12 cellular contexts compared by ENCODE assay signal in genomic region chr19:44476559-44477408, GRCh38. TPM values are rescaled to one million over a fixed set of nuclear protein-coding genes. Genes with fewer than 3 reads are reported as not detected.
DNase-seq lines count a peak whose midpoint lies in the region; ATAC-seq and TF ChIP-seq lines count a peak whose summit lies in the region.
"Had no signal": no experiment of that assay in that cellular context is flagged by ENCODE, and none has a peak within 500 bp of the region (broad histone marks: within the 10 kb centered on the region; RNA-seq: fewer than 3 reads in every experiment).

No MANE protein-coding gene starts in this region.

- ATAC-seq in GM21447 (IDR thresholded peaks at IDR 0.05; ENCODE audit: unreplicated experiment): no peak

- in situ Hi-C loops in SK-MEL-5 (cut with HindIII; ENCODE audit: low pct_unique_long_range_greater_than_20kb, low sequenced_read_pairs): no loop called here

- TF ChIP-seq POLR2A in spleen (IDR thresholded peaks at IDR 0.05): no peak

- TF ChIP-seq CTCF in fibroblast of pulmonary artery (IDR thresholded peaks at IDR 0.05; ENCODE audit: low read length, missing control alignments) (no peak), spleen (IDR thresholded peaks at IDR 0.05 in 8 of 11, conservative IDR thresholded peaks at IDR 0.05 in 3 of 11) (no peak)

- DNase-seq in A172 (ENCODE audit: low spot score) (peak; percentile 19), DMS53 (lab: John Stamatoyannopoulos, UW) (peak; percentile 83), SK-MEL-5 (ENCODE audit: low read depth, low spot score) (peak; percentile 20), fibroblast of pulmonary artery (ENCODE audit: low read depth) (peak; percentile 37), GM19238 (ENCODE audit: insufficient read length, low spot score) (no peak), NCI-H2196 (lab: John Stamatoyannopoulos, UW; ENCODE audit: unreplicated experiment) (no peak), spleen (no peak)
- DNase-seq: activated CD8-positive, alpha-beta memory T cell treated with anti-CD3 and anti-CD28 coated beads for 24 hours; esophagus squamous epithelium; testis had no signal

- intact Hi-C loops in spleen (cut with DNase I; ENCODE audit: low total_unique reads): no loop called here

- no peaks in the 10 kb centered on the region for H3K27me3 ChIP-seq in spleen (replicated peaks in 1 of 7)
- H3K27me3 ChIP-seq: esophagus squamous epithelium, testis had no signal

- H3K36me3 ChIP-seq in spleen: peaks cover 37 to 85% (median 61%) of the 10 kb centered on the region in 6 donors

- no peak overlapping the region for H3K27ac ChIP-seq in spleen
- H3K27ac ChIP-seq: esophagus squamous epithelium, testis had no signal

- no peaks in the 10 kb centered on the region for H3K4me1 ChIP-seq in spleen
- H3K4me1 ChIP-seq: esophagus squamous epithelium, testis had no signal

- WGBS in spleen, 5 donors: 82 to 98% (median 97%) methylated on average over 7 of the region's 7 CpGs

- H3K4me3 ChIP-seq in fibroblast of pulmonary artery (replicated peaks; ENCODE audit: low read depth, low read length) (no peak overlapping the region), spleen (peak overlapping the region in 1 of 8 donors; percentile 20)
- H3K4me3 ChIP-seq: testis had no signal

- H3K9me3 ChIP-seq in spleen: peaks cover 85 to 100% (median 100%) of the 10 kb centered on the region in 8 donors

RNA-seq across cellular contexts. Expression of gene ZNF180, which starts 23.5 kb away (rescaled TPM):
- 12.3 and 15.6 TPM in 2 replicates for total RNA-seq in A172 (2014; rRNA removed; shearing (Covaris generic))
- 6.7 and 7.4 TPM in 2 replicates for total RNA-seq in SK-MEL-5 (2014; rRNA removed; shearing (Covaris generic))
- polyA plus RNA-seq in SK-MEL-5 (2015; cell fraction: cytosol; rRNA removed): 8.1 and 13.0 TPM in 2 replicates
- 3.9 and 7.4 TPM in 2 replicates for polyA plus RNA-seq in SK-MEL-5 (2015; cell fraction: nucleus; rRNA removed)
- total RNA-seq in spleen: 10 to 100 TPM in 6 of 7 donors, 1 to 10 TPM in 1; 7.3 to 25.0 (median 12.7) TPM
- 1 to 10 TPM; 4.1 to 5.3 (median 4.3) TPM for polyA plus RNA-seq in spleen

RNA-seq across cellular contexts. Expression of gene ZNF229, which starts 28.5 kb away (rescaled TPM):
- 0.03 TPM in 1 of 2 replicates, not detected in the other for total RNA-seq in A172 (2014; rRNA removed; shearing (Covaris generic))
- total RNA-seq in SK-MEL-5 (2014; rRNA removed; shearing (Covaris generic)): 0.29 and 0.98 TPM in 2 replicates
- polyA plus RNA-seq in SK-MEL-5 (2015; cell fraction: cytosol; rRNA removed): 0.14 and 0.19 TPM in 2 replicates
- 0.56 and 2.6 TPM in 2 replicates for polyA plus RNA-seq in SK-MEL-5 (2015; cell fraction: nucleus; rRNA removed)
- 1 to 10 TPM; 1.9 to 7.6 (median 5.6) TPM for total RNA-seq in spleen
- 1 to 10 TPM in 2 of 3 donors, under 1 TPM in 1; 0.83 to 1.5 (median 1.2) TPM for polyA plus RNA-seq in spleen

RNA-seq across cellular contexts. Expression of gene CEACAM20, which starts 52.7 kb away (rescaled TPM):
- total RNA-seq in A172 (2014; rRNA removed; shearing (Covaris generic)): not detected in 2 replicates
- not detected in 2 replicates for total RNA-seq in SK-MEL-5 (2014; rRNA removed; shearing (Covaris generic))
- polyA plus RNA-seq in SK-MEL-5 (2015; cell fraction: cytosol; rRNA removed): not detected in 2 replicates
- not detected in 2 replicates for polyA plus RNA-seq in SK-MEL-5 (2015; cell fraction: nucleus; rRNA removed)
- not detected for total RNA-seq in spleen
- not detected for polyA plus RNA-seq in spleen
- total RNA-seq: esophagus squamous epithelium, NCI-H460 had no signal

Comparison
In these comparisons a context has a peak if more than half of its experiments do, and no peak if none do; other contexts are left out.
1. DNase-seq: peak in A172 (single experiment), DMS53 (single experiment), SK-MEL-5 (single experiment) and fibroblast of pulmonary artery (single experiment); none in GM19238 (single experiment), NCI-H2196 (single experiment) and spleen (single experiment).